In the genomic region with DNA sequence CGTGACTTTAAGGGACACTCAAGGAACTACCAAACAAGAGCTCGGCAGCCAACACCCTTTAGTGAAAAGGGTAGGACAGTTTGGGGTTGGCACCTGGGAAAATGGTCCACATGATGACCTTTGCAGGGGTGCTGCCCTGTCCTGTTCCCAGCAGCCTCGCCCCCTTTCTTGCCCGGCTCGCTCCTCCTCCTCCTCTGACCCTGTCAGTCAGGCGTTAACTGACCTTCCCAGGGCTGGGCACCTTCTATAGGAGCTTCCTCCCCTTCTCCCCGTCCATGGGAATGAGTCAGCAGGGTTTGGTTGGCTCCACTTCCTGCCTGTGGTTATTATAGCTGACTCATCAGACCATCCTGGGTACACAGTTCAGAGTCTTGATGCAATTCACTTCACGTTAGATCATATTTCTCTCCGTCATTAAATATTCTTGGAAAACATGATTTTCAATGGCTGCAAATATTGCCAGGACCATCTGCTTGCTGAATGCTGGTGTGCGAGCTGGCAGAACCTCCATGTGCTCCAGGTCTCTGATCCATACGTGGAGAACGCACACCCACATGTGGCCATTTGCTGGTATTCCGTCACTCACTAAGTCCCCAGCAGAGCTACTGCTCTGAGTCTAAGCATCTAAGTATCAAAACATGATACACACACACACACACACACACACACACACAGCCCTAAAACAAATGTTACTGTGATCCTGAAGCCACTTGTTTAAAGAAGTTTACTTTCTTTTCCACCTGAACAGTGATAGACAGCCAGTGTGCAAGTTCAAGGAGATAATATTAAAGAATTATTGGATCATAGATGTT, we compare ENCODE assay signal across 1 cellular context.
TF ChIP-seq lines count a peak whose summit lies in the region.

No MANE protein-coding gene starts in this region.

TF ChIP-seq in K562, 482 proteins besides CTCF, POLR2A, EP300 and RAD21 (continued from another document and continues in another):
- TF ChIP-seq, protein P1, sequence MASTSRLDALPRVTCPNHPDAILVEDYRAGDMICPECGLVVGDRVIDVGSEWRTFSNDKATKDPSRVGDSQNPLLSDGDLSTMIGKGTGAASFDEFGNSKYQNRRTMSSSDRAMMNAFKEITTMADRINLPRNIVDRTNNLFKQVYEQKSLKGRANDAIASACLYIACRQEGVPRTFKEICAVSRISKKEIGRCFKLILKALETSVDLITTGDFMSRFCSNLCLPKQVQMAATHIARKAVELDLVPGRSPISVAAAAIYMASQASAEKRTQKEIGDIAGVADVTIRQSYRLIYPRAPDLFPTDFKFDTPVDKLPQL (IDR thresholded peaks at IDR 0.05; ENCODE audit: extremely low read depth, insufficient read length) = no peak
- no peak for TF ChIP-seq PHF21A (IDR thresholded peaks at IDR 0.05; ENCODE audit: borderline replicate concordance, low read depth)
- TF ChIP-seq CC2D1A (IDR thresholded peaks at IDR 0.05) = peak; percentile 48; the same call in 1 of the 2 replicates
- no peak; the same call in 1 of the 2 replicates for TF ChIP-seq MEF2D (tag; conservative IDR thresholded peaks at IDR 0.05; ENCODE audit: low read depth)
- TF ChIP-seq NELFE (IDR thresholded peaks at IDR 0.05; ENCODE audit: insufficient read depth, insufficient read length) = no peak
- TF ChIP-seq GABPA (tag; conservative IDR thresholded peaks at IDR 0.05; ENCODE audit: low read depth) = peak; percentile 78
- no peak for TF ChIP-seq MCM5 (IDR thresholded peaks at IDR 0.05; ENCODE audit: low read depth)
- peak in 1 of 2 experiments; percentile 69; a peak in 1 of 4 replicates for TF ChIP-seq HDAC1 (IDR thresholded peaks at IDR 0.05)
- peak; percentile 24; the same call in 1 of the 2 replicates for TF ChIP-seq GATAD2A (IDR thresholded peaks at IDR 0.05)
- TF ChIP-seq ZNF41 (CRISPR knock-in tag; conservative IDR thresholded peaks at IDR 0.05) = no peak
- TF ChIP-seq ZSCAN29 (IDR thresholded peaks at IDR 0.05) = no peak
- no peak for TF ChIP-seq PRPF4 (IDR thresholded peaks at IDR 0.05; ENCODE audit: insufficient read depth, low read depth, low read length, poor library complexity, severe bottlenecking)
- TF ChIP-seq, protein P2, sequence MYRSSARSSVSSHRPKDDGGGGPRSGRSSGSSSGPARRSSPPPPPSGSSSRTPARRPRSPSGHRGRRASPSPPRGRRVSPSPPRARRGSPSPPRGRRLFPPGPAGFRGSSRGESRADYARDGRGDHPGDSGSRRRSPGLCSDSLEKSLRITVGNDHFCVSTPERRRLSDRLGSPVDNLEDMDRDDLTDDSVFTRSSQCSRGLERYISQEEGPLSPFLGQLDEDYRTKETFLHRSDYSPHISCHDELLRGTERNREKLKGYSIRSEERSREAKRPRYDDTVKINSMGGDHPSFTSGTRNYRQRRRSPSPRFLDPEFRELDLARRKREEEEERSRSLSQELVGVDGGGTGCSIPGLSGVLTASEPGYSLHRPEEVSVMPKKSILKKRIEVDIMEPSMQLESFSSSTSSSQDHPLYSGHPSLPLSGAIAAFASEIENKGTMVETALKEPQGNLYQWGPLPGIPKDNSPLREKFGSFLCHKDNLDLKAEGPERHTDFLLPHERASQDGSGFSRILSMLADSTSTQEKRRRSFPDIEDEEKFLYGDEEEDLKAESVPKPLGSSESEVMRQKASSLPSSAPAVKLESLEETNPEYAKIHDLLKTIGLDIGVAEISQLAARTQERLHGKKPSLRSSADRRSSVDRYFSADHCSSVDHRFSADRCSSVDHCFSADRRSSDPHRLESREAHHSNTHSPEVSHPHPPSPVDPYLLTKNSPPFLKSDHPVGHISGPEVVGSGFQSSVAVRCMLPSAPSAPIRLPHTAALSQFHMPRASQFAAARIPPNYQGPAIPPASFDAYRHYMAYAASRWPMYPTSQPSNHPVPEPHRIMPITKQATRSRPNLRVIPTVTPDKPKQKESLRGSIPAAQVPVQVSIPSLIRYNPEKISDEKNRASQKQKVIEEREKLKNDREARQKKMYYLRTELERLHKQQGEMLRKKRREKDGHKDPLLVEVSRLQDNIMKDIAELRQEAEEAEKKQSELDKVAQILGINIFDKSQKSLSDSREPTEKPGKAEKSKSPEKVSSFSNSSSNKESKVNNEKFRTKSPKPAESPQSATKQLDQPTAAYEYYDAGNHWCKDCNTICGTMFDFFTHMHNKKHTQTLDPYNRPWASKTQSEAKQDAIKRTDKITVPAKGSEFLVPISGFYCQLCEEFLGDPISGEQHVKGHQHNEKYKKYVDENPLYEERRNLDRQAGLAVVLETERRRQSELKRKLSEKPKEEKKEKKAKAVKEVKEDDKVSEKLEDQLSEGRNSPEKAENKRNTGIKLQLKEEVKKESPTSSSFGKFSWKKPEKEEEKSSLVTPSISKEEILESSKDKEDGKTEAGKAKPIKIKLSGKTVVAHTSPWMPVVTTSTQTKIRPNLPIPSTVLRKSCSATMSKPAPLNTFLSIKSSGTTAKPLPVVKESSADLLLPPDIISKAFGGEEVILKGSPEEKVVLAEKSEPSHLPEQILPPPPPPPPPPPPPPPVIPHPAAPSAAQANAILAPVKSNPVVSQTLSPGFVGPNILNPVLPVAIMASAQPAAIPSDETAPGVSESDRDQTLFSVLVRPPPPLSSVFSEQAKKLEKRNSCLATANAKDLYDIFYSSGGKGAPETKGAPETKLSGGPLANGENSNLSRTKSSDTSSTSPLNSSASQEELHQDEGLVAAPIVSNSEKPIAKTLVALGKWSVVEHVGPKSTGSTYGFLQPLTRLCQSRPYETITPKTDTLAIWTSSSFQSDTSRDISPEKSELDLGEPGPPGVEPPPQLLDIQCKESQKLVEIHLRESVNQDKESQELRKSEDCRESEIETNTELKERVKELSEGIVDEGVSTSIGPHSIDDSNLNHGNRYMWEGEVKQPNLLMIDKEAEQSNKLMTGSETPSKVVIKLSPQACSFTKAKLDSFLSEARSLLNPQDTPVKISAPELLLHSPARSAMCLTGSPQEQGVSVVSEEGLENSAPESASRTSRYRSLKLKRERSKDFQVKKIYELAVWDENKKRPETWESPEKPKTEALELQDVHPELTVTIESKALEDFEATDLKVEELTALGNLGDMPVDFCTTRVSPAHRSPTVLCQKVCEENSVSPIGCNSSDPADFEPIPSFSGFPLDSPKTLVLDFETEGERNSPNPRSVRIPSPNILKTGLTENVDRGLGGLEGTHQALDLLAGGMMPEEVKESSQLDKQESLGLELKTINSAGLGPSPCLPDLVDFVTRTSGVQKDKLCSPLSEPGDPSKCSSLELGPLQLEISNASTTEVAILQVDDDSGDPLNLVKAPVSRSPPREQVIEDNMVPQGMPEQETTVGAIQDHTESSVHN (IDR thresholded peaks at IDR 0.05; ENCODE audit: borderline replicate concordance in 1 of 2, low read depth in 1 of 2) = peak in 1 of 2 experiments; percentile 90; a peak in 2 of 4 replicates
- TF ChIP-seq YY1 (IDR thresholded peaks at IDR 0.05; ENCODE audit: borderline replicate concordance in 1 of 3, control insufficient read depth in 1 of 3, extremely low read depth in 1 of 3, insufficient read depth in 3 of 3, insufficient read length in 1 of 3, insufficient replicate concordance in 2 of 3, low read depth in 1 of 3, low read length in 2 of 3) = peak in 2 of 3 experiments; percentile 7 to 36
- TF ChIP-seq, protein P3, sequence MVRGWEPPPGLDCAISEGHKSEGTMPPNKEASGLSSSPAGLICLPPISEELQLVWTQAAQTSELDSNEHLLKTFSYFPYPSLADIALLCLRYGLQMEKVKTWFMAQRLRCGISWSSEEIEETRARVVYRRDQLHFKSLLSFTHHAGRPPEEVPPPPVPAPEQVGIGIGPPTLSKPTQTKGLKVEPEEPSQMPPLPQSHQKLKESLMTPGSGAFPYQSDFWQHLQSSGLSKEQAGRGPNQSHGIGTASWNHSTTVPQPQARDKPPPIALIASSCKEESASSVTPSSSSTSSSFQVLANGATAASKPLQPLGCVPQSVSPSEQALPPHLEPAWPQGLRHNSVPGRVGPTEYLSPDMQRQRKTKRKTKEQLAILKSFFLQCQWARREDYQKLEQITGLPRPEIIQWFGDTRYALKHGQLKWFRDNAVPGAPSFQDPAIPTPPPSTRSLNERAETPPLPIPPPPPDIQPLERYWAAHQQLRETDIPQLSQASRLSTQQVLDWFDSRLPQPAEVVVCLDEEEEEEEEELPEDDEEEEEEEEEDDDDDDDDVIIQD (CRISPR knock-in tag; IDR thresholded peaks at IDR 0.05) = no peak
- TF ChIP-seq, protein P4, sequence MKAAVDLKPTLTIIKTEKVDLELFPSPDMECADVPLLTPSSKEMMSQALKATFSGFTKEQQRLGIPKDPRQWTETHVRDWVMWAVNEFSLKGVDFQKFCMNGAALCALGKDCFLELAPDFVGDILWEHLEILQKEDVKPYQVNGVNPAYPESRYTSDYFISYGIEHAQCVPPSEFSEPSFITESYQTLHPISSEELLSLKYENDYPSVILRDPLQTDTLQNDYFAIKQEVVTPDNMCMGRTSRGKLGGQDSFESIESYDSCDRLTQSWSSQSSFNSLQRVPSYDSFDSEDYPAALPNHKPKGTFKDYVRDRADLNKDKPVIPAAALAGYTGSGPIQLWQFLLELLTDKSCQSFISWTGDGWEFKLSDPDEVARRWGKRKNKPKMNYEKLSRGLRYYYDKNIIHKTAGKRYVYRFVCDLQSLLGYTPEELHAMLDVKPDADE (conservative IDR thresholded peaks at IDR 0.05; ENCODE audit: control insufficient read depth, low read depth, low read length) = peak; percentile 61; the same call in 1 of the 2 replicates
- TF ChIP-seq SNRNP70 (optimal IDR thresholded peaks at IDR 0.05; ENCODE audit: low read depth, low read length) = no peak
- TF ChIP-seq ZNF561 (CRISPR knock-in tag; conservative IDR thresholded peaks at IDR 0.05) = no peak
- TF ChIP-seq BCL6 (CRISPR knock-in tag; IDR thresholded peaks at IDR 0.05) = no peak
- no peak for TF ChIP-seq ZNF384 (IDR thresholded peaks at IDR 0.05; ENCODE audit: low read depth, low read length)
- peak; percentile 72 for TF ChIP-seq EHMT2 (IDR thresholded peaks at IDR 0.05)
- TF ChIP-seq, protein P5, sequence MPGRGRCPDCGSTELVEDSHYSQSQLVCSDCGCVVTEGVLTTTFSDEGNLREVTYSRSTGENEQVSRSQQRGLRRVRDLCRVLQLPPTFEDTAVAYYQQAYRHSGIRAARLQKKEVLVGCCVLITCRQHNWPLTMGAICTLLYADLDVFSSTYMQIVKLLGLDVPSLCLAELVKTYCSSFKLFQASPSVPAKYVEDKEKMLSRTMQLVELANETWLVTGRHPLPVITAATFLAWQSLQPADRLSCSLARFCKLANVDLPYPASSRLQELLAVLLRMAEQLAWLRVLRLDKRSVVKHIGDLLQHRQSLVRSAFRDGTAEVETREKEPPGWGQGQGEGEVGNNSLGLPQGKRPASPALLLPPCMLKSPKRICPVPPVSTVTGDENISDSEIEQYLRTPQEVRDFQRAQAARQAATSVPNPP (IDR thresholded peaks at IDR 0.05; ENCODE audit: borderline replicate concordance, insufficient read depth, insufficient read length) = no peak
- no peak for TF ChIP-seq E2F3 (CRISPR knock-in tag; IDR thresholded peaks at IDR 0.05)
- TF ChIP-seq NFXL1 (CRISPR knock-in tag; IDR thresholded peaks at IDR 0.05) = no peak
- TF ChIP-seq, protein P6, sequence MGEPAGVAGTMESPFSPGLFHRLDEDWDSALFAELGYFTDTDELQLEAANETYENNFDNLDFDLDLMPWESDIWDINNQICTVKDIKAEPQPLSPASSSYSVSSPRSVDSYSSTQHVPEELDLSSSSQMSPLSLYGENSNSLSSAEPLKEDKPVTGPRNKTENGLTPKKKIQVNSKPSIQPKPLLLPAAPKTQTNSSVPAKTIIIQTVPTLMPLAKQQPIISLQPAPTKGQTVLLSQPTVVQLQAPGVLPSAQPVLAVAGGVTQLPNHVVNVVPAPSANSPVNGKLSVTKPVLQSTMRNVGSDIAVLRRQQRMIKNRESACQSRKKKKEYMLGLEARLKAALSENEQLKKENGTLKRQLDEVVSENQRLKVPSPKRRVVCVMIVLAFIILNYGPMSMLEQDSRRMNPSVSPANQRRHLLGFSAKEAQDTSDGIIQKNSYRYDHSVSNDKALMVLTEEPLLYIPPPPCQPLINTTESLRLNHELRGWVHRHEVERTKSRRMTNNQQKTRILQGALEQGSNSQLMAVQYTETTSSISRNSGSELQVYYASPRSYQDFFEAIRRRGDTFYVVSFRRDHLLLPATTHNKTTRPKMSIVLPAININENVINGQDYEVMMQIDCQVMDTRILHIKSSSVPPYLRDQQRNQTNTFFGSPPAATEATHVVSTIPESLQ (CRISPR knock-in tag; IDR thresholded peaks at IDR 0.05) = peak; percentile 92; the same call in 1 of the 2 replicates
- peak; percentile 96 for TF ChIP-seq SMARCE1 (IDR thresholded peaks at IDR 0.05)
- TF ChIP-seq LEF1 (IDR thresholded peaks at IDR 0.05) = peak; percentile 84
- no peak for TF ChIP-seq FIP1L1 (IDR thresholded peaks at IDR 0.05; ENCODE audit: low read depth, low read length, poor library complexity, severe bottlenecking)
- peak; percentile 84; the same call in 1 of the 2 replicates for TF ChIP-seq L3MBTL2 (IDR thresholded peaks at IDR 0.05)
- no peak for TF ChIP-seq ASH1L (IDR thresholded peaks at IDR 0.05; ENCODE audit: borderline replicate concordance, low read depth, partially characterized antibody)
- peak; percentile 66; the same call in 1 of the 2 replicates for TF ChIP-seq ZNF583 (CRISPR knock-in tag; IDR thresholded peaks at IDR 0.05)
- TF ChIP-seq SIN3A (IDR thresholded peaks at IDR 0.05; ENCODE audit: borderline replicate concordance in 2 of 2, control insufficient read depth in 1 of 2, low read depth in 2 of 2, low read length in 2 of 2) = no peak
- TF ChIP-seq FUS (optimal IDR thresholded peaks at IDR 0.05; ENCODE audit: low read depth, low read length) = no peak
- peak; percentile 100 for TF ChIP-seq NFE2 (IDR thresholded peaks at IDR 0.05; ENCODE audit: low read depth)
- TF ChIP-seq, protein P7, sequence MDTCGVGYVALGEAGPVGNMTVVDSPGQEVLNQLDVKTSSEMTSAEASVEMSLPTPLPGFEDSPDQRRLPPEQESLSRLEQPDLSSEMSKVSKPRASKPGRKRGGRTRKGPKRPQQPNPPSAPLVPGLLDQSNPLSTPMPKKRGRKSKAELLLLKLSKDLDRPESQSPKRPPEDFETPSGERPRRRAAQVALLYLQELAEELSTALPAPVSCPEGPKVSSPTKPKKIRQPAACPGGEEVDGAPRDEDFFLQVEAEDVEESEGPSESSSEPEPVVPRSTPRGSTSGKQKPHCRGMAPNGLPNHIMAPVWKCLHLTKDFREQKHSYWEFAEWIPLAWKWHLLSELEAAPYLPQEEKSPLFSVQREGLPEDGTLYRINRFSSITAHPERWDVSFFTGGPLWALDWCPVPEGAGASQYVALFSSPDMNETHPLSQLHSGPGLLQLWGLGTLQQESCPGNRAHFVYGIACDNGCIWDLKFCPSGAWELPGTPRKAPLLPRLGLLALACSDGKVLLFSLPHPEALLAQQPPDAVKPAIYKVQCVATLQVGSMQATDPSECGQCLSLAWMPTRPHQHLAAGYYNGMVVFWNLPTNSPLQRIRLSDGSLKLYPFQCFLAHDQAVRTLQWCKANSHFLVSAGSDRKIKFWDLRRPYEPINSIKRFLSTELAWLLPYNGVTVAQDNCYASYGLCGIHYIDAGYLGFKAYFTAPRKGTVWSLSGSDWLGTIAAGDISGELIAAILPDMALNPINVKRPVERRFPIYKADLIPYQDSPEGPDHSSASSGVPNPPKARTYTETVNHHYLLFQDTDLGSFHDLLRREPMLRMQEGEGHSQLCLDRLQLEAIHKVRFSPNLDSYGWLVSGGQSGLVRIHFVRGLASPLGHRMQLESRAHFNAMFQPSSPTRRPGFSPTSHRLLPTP (IDR thresholded peaks at IDR 0.05; ENCODE audit: borderline replicate concordance, extremely low read depth, insufficient read length) = no peak
- TF ChIP-seq CXXC5 (CRISPR knock-in tag; IDR thresholded peaks at IDR 0.05) = peak; percentile 73
- peak; percentile 97 for TF ChIP-seq DPF2 (IDR thresholded peaks at IDR 0.05)
- TF ChIP-seq ZNF699 (CRISPR knock-in tag; IDR thresholded peaks at IDR 0.05; ENCODE audit: insufficient replicate concordance) = no peak
- peak; percentile 99 for TF ChIP-seq BACH1 (tag; IDR thresholded peaks at IDR 0.05)
- no peak for TF ChIP-seq FOXJ3 (CRISPR knock-in tag; IDR thresholded peaks at IDR 0.05)
- TF ChIP-seq ELF2 (CRISPR knock-in tag; IDR thresholded peaks at IDR 0.05) = no peak; the same call in 1 of the 2 replicates
- peak; percentile 89 for TF ChIP-seq TAF7 (tag; IDR thresholded peaks at IDR 0.05)
- peak; percentile 75 for TF ChIP-seq MEIS2 (IDR thresholded peaks at IDR 0.05; ENCODE audit: partially characterized antibody)
